ENCODE assay signal across 8 cellular contexts in genomic region chr6:143842468-143842901, GRCh38. TPM values are rescaled to one million over a fixed set of nuclear protein-coding genes. Genes with fewer than 3 reads are reported as not detected.
A peak's percentile ranks its signal among the peaks of the same experiment; 100 is the strongest.
DNase-seq lines count a peak whose midpoint lies in the region; ATAC-seq and TF ChIP-seq lines count a peak whose summit lies in the region.

No MANE protein-coding gene starts in this region.

- intact Hi-C loops in HCT116 (cut with micrococcal nuclease) (loop anchor here (5.0 kb wide), 3 partner anchors 165 to 265 kb away; partner anchors contain the start of gene PHACTR2), right cardiac atrium (cut with DNase I) (loop anchor here in 3 of 4 donors (5.0 to 10.0 kb wide), 6 partner anchors 165 to 268 kb away; partner anchors contain the start of gene PHACTR2 (in 2 of the 3)), sciatic nerve (cut with DNase I) (no loop called here)

- H3K27me3 Mint-ChIP-seq in activated T-helper 17 cell treated with anti-CD3 and anti-CD28 coated beads, Interleukin-2, amount 50 U/mL, for 72 hours, result no peaks in the 10 kb centered on the region

- H3K9me2 ChIP-seq in HCT116 (ENCODE audit: insufficient read depth), result no peaks in the 10 kb centered on the region

- ATAC-seq in HCT116 (no peak), right cardiac atrium (peak in 1 of 2 donors; percentile 54), sciatic nerve (peak; percentile 67), GM18498 (IDR thresholded peaks at IDR 0.05; ENCODE audit: unreplicated experiment) (no peak), HG02588 (IDR thresholded peaks at IDR 0.05; ENCODE audit: unreplicated experiment) (no peak)
- ATAC-seq in activated T-helper 17 cell treated with anti-CD3 and anti-CD28 coated beads, Interleukin-2, amount 50 U/mL, for 72 hours (replicated peaks), result peak; percentile 48

- H3K4me2 ChIP-seq in HCT116 (ENCODE audit: low read length), result peak overlapping the region; percentile 80

- H3K4me3 ChIP-seq in BE2C (ENCODE audit: low read depth, low read length), result peak overlapping the region; percentile 98
- H3K4me3 ChIP-seq in HCT116 (replicated peaks in 1 of 2; ENCODE audit: low read depth in 1 of 2, low read length in 2 of 2), result peak overlapping the region; percentile 93 to 97
- peak overlapping the region; percentile 80 for H3K4me3 ChIP-seq in right cardiac atrium (ENCODE audit: low read length)

- no peaks in the 10 kb centered on the region for H3K4me1 ChIP-seq in BE2C
- H3K4me1 ChIP-seq in HCT116 (ENCODE audit: control insufficient read depth in 1 of 2, insufficient read depth in 2 of 2, low read length in 2 of 2), result peaks cover 4 to 11% of the 10 kb centered on the region in 2 experiments; a peak in 3 of 4 replicates
- peaks cover 2% of the 10 kb centered on the region for H3K4me1 ChIP-seq in right cardiac atrium (ENCODE audit: control insufficient read depth, insufficient read depth, low read length)

- H3K9me3 ChIP-seq in BE2C, result no peaks in the 10 kb centered on the region
- no peaks in the 10 kb centered on the region for H3K9me3 ChIP-seq in HCT116 (ENCODE audit: control insufficient read depth in 1 of 2, insufficient read depth in 1 of 2, low read depth in 1 of 2, low read length in 2 of 2)
- no peaks in the 10 kb centered on the region for H3K9me3 ChIP-seq in right cardiac atrium (ENCODE audit: control insufficient read depth, low read length)

- H3K27me3 ChIP-seq in BE2C (no peaks in the 10 kb centered on the region), HCT116 (ENCODE audit: insufficient read depth, low read length) (no peaks in the 10 kb centered on the region), right cardiac atrium (ENCODE audit: control insufficient read depth, insufficient read depth) (no peaks in the 10 kb centered on the region)

- H3K79me2 ChIP-seq in HCT116 (ENCODE audit: insufficient read depth, low read length), result peaks cover 44% of the 10 kb centered on the region

- DNase-seq in BE2C, result no peak
- no peak for DNase-seq in HCT116 (ENCODE audit: low read depth, low spot score)
- DNase-seq in right cardiac atrium, result no peak
- no peak for DNase-seq in sciatic nerve (ENCODE audit: low spot score)
- no peak for DNase-seq in NK-92 (lab: John Stamatoyannopoulos, UW; ENCODE audit: unreplicated experiment)

- H4K20me1 ChIP-seq in HCT116 (ENCODE audit: insufficient read depth), result no peaks in the 10 kb centered on the region

- CTCF ChIA-PET in HCT116 (lab: Charles Lee), result interaction anchor here (0.9 kb wide), 1 partner anchor 267 kb away, joined by 3 read pairs; no protein-coding TSS in a partner anchor

- 27% methylated on average over 7 of the region's 7 CpGs for WGBS in right cardiac atrium

- POLR2A ChIA-PET in HCT116 (lab: Charles Lee), result interaction anchor here (1.8 kb wide), 1 partner anchor 21 kb away, joined by 6 read pairs; no protein-coding TSS in a partner anchor

- H3K4me1 Mint-ChIP-seq in activated T-helper 17 cell treated with anti-CD3 and anti-CD28 coated beads, Interleukin-2, amount 50 U/mL, for 72 hours, result peaks cover 6% of the 10 kb centered on the region

- H3K27ac ChIP-seq in HCT116 (ENCODE audit: low read depth, low read length) (peak overlapping the region; percentile 57), right cardiac atrium (ENCODE audit: low read length) (peak overlapping the region; percentile 80)

- peak overlapping the region; percentile 89 for H2AFZ ChIP-seq in HCT116 (ENCODE audit: low read depth, low read length, poor library complexity, severe bottlenecking)

- no peaks in the 10 kb centered on the region for H3K9me3 Mint-ChIP-seq in activated T-helper 17 cell treated with anti-CD3 and anti-CD28 coated beads, Interleukin-2, amount 50 U/mL, for 72 hours

- H3K4me3 Mint-ChIP-seq in activated T-helper 17 cell treated with anti-CD3 and anti-CD28 coated beads, Interleukin-2, amount 50 U/mL, for 72 hours, result peak overlapping the region; percentile 92

- TF ChIP-seq POLR2A in HCT116 (IDR thresholded peaks at IDR 0.05; ENCODE audit: borderline replicate concordance, extremely low read depth, insufficient read depth, insufficient read length), result no peak

- TF ChIP-seq RAD21 in HCT116 (IDR thresholded peaks at IDR 0.05; ENCODE audit: low read depth), result no peak

- BruUV-seq in HCT116 (replicated peaks; lab: Mats Ljungman, UMichigan), result TSS peak; percentile 98

- peak overlapping the region; percentile 98 for H3K27ac Mint-ChIP-seq in activated T-helper 17 cell treated with anti-CD3 and anti-CD28 coated beads, Interleukin-2, amount 50 U/mL, for 72 hours

- peaks cover 41% of the 10 kb centered on the region for H3K36me3 Mint-ChIP-seq in activated T-helper 17 cell treated with anti-CD3 and anti-CD28 coated beads, Interleukin-2, amount 50 U/mL, for 72 hours (ENCODE audit: low read depth)

- peak overlapping the region; percentile 96 for H3K9ac ChIP-seq in HCT116 (ENCODE audit: low read length)

- TF ChIP-seq CTCF in BE2C (IDR thresholded peaks at IDR 0.05; ENCODE audit: low read depth, low read length), result no peak
- no peak for TF ChIP-seq CTCF in HCT116 (IDR thresholded peaks at IDR 0.05 in 2 of 3, conservative IDR thresholded peaks at IDR 0.05 in 1 of 3; ENCODE audit: borderline replicate concordance in 1 of 3, insufficient read depth in 1 of 3, low read depth in 2 of 3, low read length in 2 of 3)

- H3K36me3 ChIP-seq in BE2C (peaks cover 31% of the 10 kb centered on the region), HCT116 (ENCODE audit: control insufficient read depth in 1 of 2, insufficient read depth in 2 of 2, low read length in 2 of 2) (peaks cover 22 to 29% of the 10 kb centered on the region in 2 experiments)

- RAD21 ChIA-PET in HCT116 (lab: Charles Lee; ENCODE audit: low non-redundant PET in 1 of 2, low total read pairs in 2 of 2, uncharacterized antibody in 2 of 2, unreplicated experiment in 2 of 2), result interaction anchor here (1.0 kb wide), 2 partner anchors 267 kb away, joined by 3 to 5 read pairs; no protein-coding TSS in a partner anchor

TF ChIP-seq in HCT116, 20 proteins besides CTCF, POLR2A, EP300 and RAD21:
- no peak for TF ChIP-seq YY1 (IDR thresholded peaks at IDR 0.05; ENCODE audit: extremely low read depth, insufficient replicate concordance, low read depth, low read length)
- no peak for TF ChIP-seq ELF1 (IDR thresholded peaks at IDR 0.05; ENCODE audit: borderline replicate concordance, low read depth)
- no peak for TF ChIP-seq MAX (IDR thresholded peaks at IDR 0.05)

RNA-seq across cellular contexts. Expression of gene LTV1, which starts 0.7 kb away (rescaled TPM):
- polyA plus RNA-seq in BE2C (2012; ENCODE audit: insufficient read depth, insufficient read length, low read depth), result 64.6 TPM
- total RNA-seq in HCT116 (2021; ENCODE audit: unreplicated experiment) (40.3 TPM), right cardiac atrium (10 to 100 TPM; 12.5 to 15.9 (median 12.8) TPM), sciatic nerve (22.4 TPM)
- 18.4 and 26.6 TPM in 2 replicates for polyA plus RNA-seq in HCT116 (2012)
- 10 to 100 TPM; 16.6 to 40.3 TPM for total RNA-seq in activated T-helper 17 cell treated with anti-CD3 and anti-CD28 coated beads, Interleukin-2, amount 50 U/mL, for 72 hours
- 16.0 TPM for polyA plus RNA-seq in right cardiac atrium

RNA-seq across cellular contexts. Expression of gene ZC2HC1B, which starts 21.8 kb away (rescaled TPM):
- polyA plus RNA-seq in BE2C (2012; ENCODE audit: insufficient read depth, insufficient read length, low read depth), result not detected
- not detected for total RNA-seq in HCT116 (2021; ENCODE audit: unreplicated experiment)
- not detected in 2 replicates for polyA plus RNA-seq in HCT116 (2012)
- total RNA-seq in activated T-helper 17 cell treated with anti-CD3 and anti-CD28 coated beads, Interleukin-2, amount 50 U/mL, for 72 hours, result not detected
- not detected for total RNA-seq in right cardiac atrium
- polyA plus RNA-seq in right cardiac atrium, result not detected
- not detected for total RNA-seq in sciatic nerve

Comparison
In these comparisons a context has a peak if more than half of its experiments do, and no peak if none do; other contexts are left out.
1. ATAC-seq: peak in activated T-helper 17 cell treated with anti-CD3 and anti-CD28 coated beads, Interleukin-2, amount 50 U/mL, for 72 hours (single experiment) and sciatic nerve (single experiment); none in HCT116 (single experiment), GM18498 (single experiment) and HG02588 (single experiment).
2. Peak in every context shown above with its lines, with median percentiles within 50 percentile points of each other: H3K4me3 ChIP-seq.